Comparison of ENCODE assay signal across 24 cellular contexts in the genomic region with DNA sequence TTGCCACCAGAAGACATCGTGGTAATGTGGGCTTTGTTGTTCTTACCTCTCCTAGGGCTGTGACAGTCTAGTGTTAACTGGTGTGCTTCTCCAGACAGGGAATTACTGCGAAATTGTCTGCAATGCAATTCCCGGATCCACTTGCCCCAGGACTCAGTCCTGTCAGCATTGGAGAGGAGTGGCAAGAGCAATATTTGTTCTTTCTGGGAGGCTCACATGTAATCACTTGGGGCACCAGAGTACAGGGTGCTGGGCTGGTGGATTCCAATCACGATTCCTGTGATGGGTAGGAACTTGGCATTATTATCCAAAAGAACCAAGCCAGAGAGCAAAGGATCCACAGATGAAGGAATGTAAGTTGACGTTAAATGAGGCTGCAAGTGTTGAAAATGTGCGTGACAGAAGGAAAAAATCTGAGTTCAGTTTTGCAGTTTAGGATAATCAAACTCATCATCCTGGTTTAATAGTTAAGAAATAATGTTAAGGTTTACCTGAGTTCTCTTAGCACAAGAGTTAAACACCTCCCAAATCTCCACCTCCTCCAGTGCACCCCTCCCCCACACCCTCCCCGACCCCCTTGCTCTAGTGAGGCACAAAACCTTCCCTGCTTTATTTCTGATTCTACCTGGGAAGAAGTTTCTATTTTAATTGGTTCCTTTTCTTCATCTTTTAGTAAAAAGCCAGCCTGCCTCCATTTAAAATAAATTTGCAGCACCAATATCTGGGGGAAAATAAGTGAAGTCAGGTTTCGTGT.
A peak's percentile ranks its signal among the peaks of the same experiment; 100 is the strongest.
DNase-seq lines count a peak whose midpoint lies in the region; ATAC-seq and TF ChIP-seq lines count a peak whose summit lies in the region.
"Had no signal": no experiment of that assay in that cellular context is flagged by ENCODE, and none has a peak within 500 bp of the region (broad histone marks: within the 10 kb centered on the region; RNA-seq: fewer than 3 reads in every experiment).

No MANE protein-coding gene starts in this region.

- CTCF ChIA-PET in HCT116 (lab: Charles Lee): no interaction called here

- no peak overlapping the region for H3K9ac ChIP-seq in HCT116 (ENCODE audit: low read length)
- peak overlapping the region; percentile 21 for H3K9ac ChIP-seq in adipocyte (ENCODE audit: low read length)
- H3K9ac ChIP-seq in iPS-20b (ENCODE audit: low read depth, low read length): 0 out of 2 replicates have a peak overlapping the region, but pooled peaks have one; percentile 38
- H3K9ac ChIP-seq: BLaER1, KMS-11 had no signal

- TF ChIP-seq POLR2A in HCT116 (IDR thresholded peaks at IDR 0.05; ENCODE audit: borderline replicate concordance, extremely low read depth, insufficient read depth, insufficient read length) (no peak), prostate gland (IDR thresholded peaks at IDR 0.05) (no peak)

- no peak overlapping the region for H3K4me3 Mint-ChIP-seq in osteocyte (ENCODE audit: unreplicated experiment)
- H3K4me3 Mint-ChIP-seq: CD4-positive, alpha-beta T cell had no signal

- H3K9me3 Mint-ChIP-seq in osteocyte (ENCODE audit: unreplicated experiment): no peaks in the 10 kb centered on the region

- BruUV-seq in HCT116 (replicated peaks; lab: Mats Ljungman, UMichigan): no TSS peak

- ATAC-seq in HCT116 (0 out of 2 replicates have a peak, but pooled peaks have one; percentile 25), HG03469 (IDR thresholded peaks at IDR 0.05; ENCODE audit: unreplicated experiment) (no peak)
- ATAC-seq: Right ventricle myocardium inferior had no signal

- RAD21 ChIA-PET in HCT116 (lab: Charles Lee; ENCODE audit: low non-redundant PET in 1 of 2, low total read pairs in 2 of 2, uncharacterized antibody in 2 of 2, unreplicated experiment in 2 of 2): no interaction called here

- H3K27me3 ChIP-seq in HCT116 (ENCODE audit: insufficient read depth, low read length) (no peaks in the 10 kb centered on the region), adipocyte (replicated peaks; ENCODE audit: control insufficient read depth, insufficient read depth, low read length) (no peaks in the 10 kb centered on the region), iPS-20b (ENCODE audit: insufficient read depth, low read length) (no peaks in the 10 kb centered on the region), prostate gland (replicated peaks; ENCODE audit: insufficient read depth) (no peaks in the 10 kb centered on the region)
- H3K27me3 ChIP-seq: BLaER1, SJSA1 had no signal

- no peak overlapping the region for H2AFZ ChIP-seq in HCT116 (ENCODE audit: low read depth, low read length, poor library complexity, severe bottlenecking)

- H3K27ac Mint-ChIP-seq in osteocyte (ENCODE audit: unreplicated experiment): peak overlapping the region; percentile 58
- H3K27ac Mint-ChIP-seq: CD4-positive, alpha-beta T cell had no signal

- peaks cover 4% of the 10 kb centered on the region; the same call in 1 of the 2 replicates for H4K20me1 ChIP-seq in HCT116 (ENCODE audit: insufficient read depth)
- H4K20me1 ChIP-seq: BLaER1 had no signal

- H3K27me3 Mint-ChIP-seq in osteocyte (ENCODE audit: unreplicated experiment): no peaks in the 10 kb centered on the region
- H3K27me3 Mint-ChIP-seq: CD4-positive, alpha-beta T cell had no signal

- H3K4me3 ChIP-seq in HCT116 (replicated peaks in 1 of 2; ENCODE audit: low read depth in 1 of 2, low read length in 2 of 2): no peak overlapping the region
- no peak overlapping the region for H3K4me3 ChIP-seq in adipocyte (ENCODE audit: low read length)
- no peak overlapping the region for H3K4me3 ChIP-seq in iPS-20b (ENCODE audit: low read length)
- H3K4me3 ChIP-seq in prostate gland: no peak overlapping the region
- H3K4me3 ChIP-seq: BLaER1, SJSA1 had no signal

- H3K36me3 Mint-ChIP-seq in osteocyte (ENCODE audit: unreplicated experiment): peaks cover 2% of the 10 kb centered on the region

- H3K79me2 ChIP-seq in HCT116 (ENCODE audit: insufficient read depth, low read length): no peaks in the 10 kb centered on the region

- intact Hi-C loops in HCT116 (cut with micrococcal nuclease): no loop called here
- intact Hi-C loops in prostate gland (cut with DNase I): no loop called here

- no peak overlapping the region for H3K4me2 ChIP-seq in HCT116 (ENCODE audit: low read length)
- H3K4me2 ChIP-seq: BLaER1, KMS-11 had no signal

- H3K9me3 ChIP-seq in HCT116 (ENCODE audit: control insufficient read depth in 1 of 2, insufficient read depth in 1 of 2, low read depth in 1 of 2, low read length in 2 of 2) (no peaks in the 10 kb centered on the region), adipocyte (ENCODE audit: control insufficient read depth, low read length) (no peaks in the 10 kb centered on the region), iPS-20b (ENCODE audit: insufficient read depth, low read depth, low read length) (no peaks in the 10 kb centered on the region; the same call in 1 of the 2 replicates), prostate gland (no peaks in the 10 kb centered on the region)
- H3K9me3 ChIP-seq: SJSA1 had no signal

- TF ChIP-seq CTCF in HCT116 (IDR thresholded peaks at IDR 0.05 in 2 of 3, conservative IDR thresholded peaks at IDR 0.05 in 1 of 3; ENCODE audit: borderline replicate concordance in 1 of 3, insufficient read depth in 1 of 3, low read depth in 2 of 3, low read length in 2 of 3) (no peak), osteocyte (IDR thresholded peaks at IDR 0.05) (no peak), prostate gland (IDR thresholded peaks at IDR 0.05) (no peak)

- 55% methylated on average over 8 of the region's 8 CpGs for WGBS in prostate gland

- no peaks in the 10 kb centered on the region for H3K36me3 ChIP-seq in HCT116 (ENCODE audit: control insufficient read depth in 1 of 2, insufficient read depth in 2 of 2, low read length in 2 of 2)
- H3K36me3 ChIP-seq in adipocyte (ENCODE audit: control insufficient read depth, insufficient read depth, low read length, severe bottlenecking): no peaks in the 10 kb centered on the region
- no peaks in the 10 kb centered on the region for H3K36me3 ChIP-seq in iPS-20b (ENCODE audit: insufficient read depth, low read depth, low read length)
- no peaks in the 10 kb centered on the region for H3K36me3 ChIP-seq in prostate gland
- H3K36me3 ChIP-seq: BLaER1, SJSA1 had no signal

- POLR2A ChIA-PET in HCT116 (lab: Charles Lee): no interaction called here

- peaks cover 35% of the 10 kb centered on the region for H3K4me1 Mint-ChIP-seq in osteocyte (ENCODE audit: unreplicated experiment)

- H3K4me1 ChIP-seq in HCT116 (ENCODE audit: control insufficient read depth in 1 of 2, insufficient read depth in 2 of 2, low read length in 2 of 2) (no peaks in the 10 kb centered on the region), adipocyte (ENCODE audit: control insufficient read depth, insufficient read depth, low read length) (peaks cover 27% of the 10 kb centered on the region), iPS-20b (ENCODE audit: insufficient read depth, low read length) (peaks cover 12% of the 10 kb centered on the region; the same call in 1 of the 2 replicates), prostate gland (replicated peaks) (no peaks in the 10 kb centered on the region)

- H3K27ac ChIP-seq in HCT116 (ENCODE audit: low read depth, low read length): no peak overlapping the region
- H3K27ac ChIP-seq in iPS-20b (ENCODE audit: low read length): no peak overlapping the region
- H3K27ac ChIP-seq in prostate gland: no peak overlapping the region
- H3K27ac ChIP-seq: BLaER1, KMS-11, SJSA1 had no signal

- DNase-seq in HCT116 (ENCODE audit: low read depth, low spot score) (no peak), adipocyte (ENCODE audit: low read depth) (no peak), osteocyte (ENCODE audit: extremely low spot score, unreplicated experiment) (no peak), EL (no peak), prostate gland (ENCODE audit: low spot score) (no peak)
- DNase-seq: CD4-positive, alpha-beta T cell; COR-L47; DMS 273 treated with DMSO at 0.1 percent for 48 hours; DMS79 treated with DMSO at 0.1 percent for 48 hours; IMR-90; MV-4-11; NCI-H1105 treated with DMSO at 0.1 percent for 48 hours; NCI-H1694; NCI-H2081; NCI-H2171; NCI-H345; NCI-H524; NCI-H82 had no signal

- no peak for TF ChIP-seq RAD21 in HCT116 (IDR thresholded peaks at IDR 0.05; ENCODE audit: low read depth)

- no peaks in the 10 kb centered on the region for H3K9me2 ChIP-seq in HCT116 (ENCODE audit: insufficient read depth)

TF ChIP-seq in HCT116, 20 proteins besides CTCF, POLR2A, EP300 and RAD21 (continues in another document):
- TF ChIP-seq EGR1 (IDR thresholded peaks at IDR 0.05; ENCODE audit: low read depth) (no peak), TCF7L2 (IDR thresholded peaks at IDR 0.05; ENCODE audit: borderline replicate concordance, extremely low read depth, insufficient read depth, insufficient read length) (no peak), YY1 (IDR thresholded peaks at IDR 0.05; ENCODE audit: extremely low read depth, insufficient replicate concordance, low read depth, low read length) (no peak), EZH2 (IDR thresholded peaks at IDR 0.05) (no peak), SRF (IDR thresholded peaks at IDR 0.05; ENCODE audit: low read depth) (no peak), ZNF274 (IDR thresholded peaks at IDR 0.05; ENCODE audit: low read depth, low read length) (no peak), SIN3A (IDR thresholded peaks at IDR 0.05; ENCODE audit: low read depth) (no peak), ZFX (IDR thresholded peaks at IDR 0.05) (no peak)
- TF ChIP-seq, protein P1, sequence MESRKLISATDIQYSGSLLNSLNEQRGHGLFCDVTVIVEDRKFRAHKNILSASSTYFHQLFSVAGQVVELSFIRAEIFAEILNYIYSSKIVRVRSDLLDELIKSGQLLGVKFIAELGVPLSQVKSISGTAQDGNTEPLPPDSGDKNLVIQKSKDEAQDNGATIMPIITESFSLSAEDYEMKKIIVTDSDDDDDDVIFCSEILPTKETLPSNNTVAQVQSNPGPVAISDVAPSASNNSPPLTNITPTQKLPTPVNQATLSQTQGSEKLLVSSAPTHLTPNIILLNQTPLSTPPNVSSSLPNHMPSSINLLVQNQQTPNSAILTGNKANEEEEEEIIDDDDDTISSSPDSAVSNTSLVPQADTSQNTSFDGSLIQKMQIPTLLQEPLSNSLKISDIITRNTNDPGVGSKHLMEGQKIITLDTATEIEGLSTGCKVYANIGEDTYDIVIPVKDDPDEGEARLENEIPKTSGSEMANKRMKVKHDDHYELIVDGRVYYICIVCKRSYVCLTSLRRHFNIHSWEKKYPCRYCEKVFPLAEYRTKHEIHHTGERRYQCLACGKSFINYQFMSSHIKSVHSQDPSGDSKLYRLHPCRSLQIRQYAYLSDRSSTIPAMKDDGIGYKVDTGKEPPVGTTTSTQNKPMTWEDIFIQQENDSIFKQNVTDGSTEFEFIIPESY (IDR thresholded peaks at IDR 0.05; ENCODE audit: extremely low read depth, insufficient replicate concordance, low read length): no peak
- TF ChIP-seq, protein P2, sequence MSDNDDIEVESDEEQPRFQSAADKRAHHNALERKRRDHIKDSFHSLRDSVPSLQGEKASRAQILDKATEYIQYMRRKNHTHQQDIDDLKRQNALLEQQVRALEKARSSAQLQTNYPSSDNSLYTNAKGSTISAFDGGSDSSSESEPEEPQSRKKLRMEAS (IDR thresholded peaks at IDR 0.05): no peak
